In the genomic region with DNA sequence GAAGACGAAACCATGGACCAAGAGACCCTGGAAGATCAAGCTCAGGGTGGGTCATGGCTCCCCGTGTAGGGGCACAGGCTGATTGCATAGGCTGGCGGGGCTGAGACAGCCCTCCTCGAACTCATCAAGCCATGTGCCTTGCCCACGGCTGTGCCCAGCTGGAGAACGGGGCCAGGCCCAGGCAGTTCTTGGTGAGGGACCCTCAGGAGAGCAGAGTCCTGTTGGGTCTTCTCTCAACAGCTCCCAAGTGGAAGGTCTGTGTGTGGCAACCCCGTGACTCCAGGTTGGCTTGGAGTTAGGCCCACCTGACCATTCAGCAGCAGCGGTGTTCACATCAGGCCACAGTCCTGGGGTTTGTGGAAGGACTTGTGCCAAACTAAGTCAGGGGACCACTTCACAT, we compare ENCODE assay signal across 25 cellular contexts.
DNase-seq lines count a peak whose midpoint lies in the region; ATAC-seq and TF ChIP-seq lines count a peak whose summit lies in the region.
"Had no signal": no experiment of that assay in that cellular context is flagged by ENCODE, and none has a peak within 500 bp of the region (broad histone marks: within the 10 kb centered on the region; RNA-seq: fewer than 3 reads in every experiment).

No MANE protein-coding gene starts in this region.

- H3K27me3 ChIP-seq in H7 (ENCODE audit: control insufficient read depth, insufficient read depth, low read length): no peaks in the 10 kb centered on the region
- no peaks in the 10 kb centered on the region for H3K27me3 ChIP-seq in H9 (ENCODE audit: insufficient read depth, low read length)
- H3K27me3 ChIP-seq: BE2C, BLaER1 had no signal

- H3K9me3 ChIP-seq in H9 (ENCODE audit: control insufficient read depth, low read depth, low read length): no peaks in the 10 kb centered on the region
- H3K9me3 ChIP-seq: BE2C, BLaER1 had no signal

- peak; percentile 12 for DNase-seq in H7
- no peak for DNase-seq in H9
- no peak for DNase-seq in omental fat pad (ENCODE audit: low spot score)
- no peak for DNase-seq in stimulated activated CD4-positive, alpha-beta T cell treated with anti-CD3 and anti-CD28 coated beads, Interleukin-15, amount 100 ng/mL, for 24 hours
- DNase-seq in stimulated activated naive CD4-positive, alpha-beta T cell (lab: John Stamatoyannopoulos, UW): no peak
- DNase-seq: 8988T; ACHN; BE2C; C1 segment of cervical spinal cord; CD4-positive, alpha-beta memory T cell; CD4-positive, CD25-positive, alpha-beta regulatory T cell; CD8-positive, alpha-beta memory T cell; COR-L47; DMS 273 treated with DMSO at 0.1 percent for 48 hours; DMS153; DMS53; DMS79; DND-41; EL; GDM1 had no signal

- no peaks in the 10 kb centered on the region for H3K4me1 ChIP-seq in H9 (ENCODE audit: insufficient read depth, low read length)
- H3K4me1 ChIP-seq: BLaER1 had no signal

- no peaks in the 10 kb centered on the region for H3K36me3 ChIP-seq in H7 (replicated peaks; ENCODE audit: control insufficient read depth, insufficient read depth, low read length)
- H3K36me3 ChIP-seq: BE2C, BLaER1 had no signal

- H3K14ac ChIP-seq in H9 (ENCODE audit: insufficient read depth, low read length): 0 out of 2 replicates have a peak overlapping the region, but pooled peaks have one; percentile 33

- H2BK20ac ChIP-seq in H9 (ENCODE audit: low read depth, low read length, poor library complexity, severe bottlenecking): no peak overlapping the region

- no peak overlapping the region for H2BK5ac ChIP-seq in H9 (ENCODE audit: insufficient read length, low read length)

- H3K27ac ChIP-seq in H9 (ENCODE audit: insufficient read length, low read depth, low read length): no peak overlapping the region
- H3K27ac ChIP-seq: BLaER1 had no signal

- H2BK120ac ChIP-seq in H9 (ENCODE audit: low read depth, low read length, poor library complexity, severe bottlenecking): no peak overlapping the region

- no peak overlapping the region for H2BK15ac ChIP-seq in H9 (ENCODE audit: low read depth, low read length)

- no peak overlapping the region for H3K4me3 Mint-ChIP-seq in H9
- no peak overlapping the region for H3K4me3 Mint-ChIP-seq in stimulated activated memory B cell treated with anti-CD40 and anti-IgM and Interleukin-4, amounts not matched to agents 10 μg/mL and 1 μg/mL and 100 μg/mL, for 72 hours
- H3K4me3 Mint-ChIP-seq: CD14-positive monocyte; CD4-positive, alpha-beta memory T cell; CD4-positive, CD25-positive, alpha-beta regulatory T cell; CD8-positive, alpha-beta memory T cell had no signal

- TF ChIP-seq CTCF in H9 (conservative IDR thresholded peaks at IDR 0.05): no peak
- no peak for TF ChIP-seq CTCF in omental fat pad (IDR thresholded peaks at IDR 0.05)

- H3K27me3 Mint-ChIP-seq in H9 (ENCODE audit: low read depth): no peaks in the 10 kb centered on the region; the same call in 1 of the 2 replicates
- H3K27me3 Mint-ChIP-seq in stimulated activated memory B cell treated with anti-CD40 and anti-IgM and Interleukin-4, amounts not matched to agents 10 μg/mL and 1 μg/mL and 100 μg/mL, for 72 hours: peaks cover 15% of the 10 kb centered on the region
- H3K27me3 Mint-ChIP-seq: CD4-positive, CD25-positive, alpha-beta regulatory T cell had no signal

- H4K5ac ChIP-seq in H9 (ENCODE audit: insufficient read length, low read depth, low read length): no peak overlapping the region

- H3K23me2 ChIP-seq in H9 (ENCODE audit: insufficient read length, low read depth, low read length, poor library complexity, severe bottlenecking): no peaks in the 10 kb centered on the region

- no peak overlapping the region for H3K23ac ChIP-seq in H9 (ENCODE audit: insufficient read length, low read depth, low read length)

- no peaks in the 10 kb centered on the region for H3K79me1 ChIP-seq in H9 (ENCODE audit: insufficient read depth, low read depth, low read length, poor library complexity, severe bottlenecking)

- no peaks in the 10 kb centered on the region for H3K79me2 ChIP-seq in H9 (ENCODE audit: insufficient read depth, low read length)

- WGBS in H9 (ENCODE audit: extremely low coverage, insufficient read length, low lambda C conversion rate): no CpG with 5 or more reads among the region's 8 CpGs

- no peak overlapping the region for H4K91ac ChIP-seq in H9 (ENCODE audit: insufficient read length, low read depth, low read length)

- no peak overlapping the region for H3T11ph ChIP-seq in H9 (ENCODE audit: low read length)

- H3K36me3 Mint-ChIP-seq in H9 (ENCODE audit: insufficient read depth in 1 of 3, low read depth in 3 of 3): no peaks in the 10 kb centered on the region
- H3K36me3 Mint-ChIP-seq in stimulated activated memory B cell treated with anti-CD40 and anti-IgM and Interleukin-4, amounts not matched to agents 10 μg/mL and 1 μg/mL and 100 μg/mL, for 72 hours: no peaks in the 10 kb centered on the region
- H3K36me3 Mint-ChIP-seq: CD14-positive monocyte; CD4-positive, alpha-beta memory T cell; CD4-positive, CD25-positive, alpha-beta regulatory T cell had no signal

- no peak overlapping the region for H2AK5ac ChIP-seq in H9 (ENCODE audit: insufficient read length, low read length)

- H3K9me3 Mint-ChIP-seq in H9: no peaks in the 10 kb centered on the region
- no peaks in the 10 kb centered on the region for H3K9me3 Mint-ChIP-seq in stimulated activated memory B cell treated with anti-CD40 and anti-IgM and Interleukin-4, amounts not matched to agents 10 μg/mL and 1 μg/mL and 100 μg/mL, for 72 hours
- H3K9me3 Mint-ChIP-seq: CD4-positive, alpha-beta memory T cell; CD4-positive, CD25-positive, alpha-beta regulatory T cell; CD8-positive, alpha-beta memory T cell had no signal

- H3K4me3 ChIP-seq in H7 (ENCODE audit: insufficient read depth, low read depth, low read length): no peak overlapping the region
- H3K4me3 ChIP-seq: BLaER1, GM12878 had no signal

- ATAC-seq in omental fat pad (ENCODE audit: low FRiP score) (peak; percentile 33), HG03378 (IDR thresholded peaks at IDR 0.05; ENCODE audit: unreplicated experiment) (no peak)
- ATAC-seq in stimulated activated memory B cell treated with anti-CD40 and anti-IgM and Interleukin-4, amounts not matched to agents 10 μg/mL and 1 μg/mL and 100 μg/mL, for 72 hours: peak; percentile 31
- ATAC-seq: GM12878 had no signal

- H3K27ac Mint-ChIP-seq in H9: no peak overlapping the region
- H3K27ac Mint-ChIP-seq in stimulated activated memory B cell treated with anti-CD40 and anti-IgM and Interleukin-4, amounts not matched to agents 10 μg/mL and 1 μg/mL and 100 μg/mL, for 72 hours: no peak overlapping the region
- H3K27ac Mint-ChIP-seq: CD14-positive monocyte; CD4-positive, alpha-beta memory T cell had no signal

- H4K20me1 ChIP-seq in H9 (ENCODE audit: control insufficient read depth, insufficient read depth, insufficient read length): no peaks in the 10 kb centered on the region
- H4K20me1 ChIP-seq: BLaER1 had no signal

- H3K4me1 Mint-ChIP-seq in H9: no peaks in the 10 kb centered on the region
- peaks cover 4% of the 10 kb centered on the region for H3K4me1 Mint-ChIP-seq in stimulated activated memory B cell treated with anti-CD40 and anti-IgM and Interleukin-4, amounts not matched to agents 10 μg/mL and 1 μg/mL and 100 μg/mL, for 72 hours
- H3K4me1 Mint-ChIP-seq: CD4-positive, alpha-beta memory T cell; CD4-positive, CD25-positive, alpha-beta regulatory T cell; CD8-positive, alpha-beta memory T cell had no signal

- H3K4ac ChIP-seq in H9 (ENCODE audit: low read depth, low read length): no peak overlapping the region

- H2BK12ac ChIP-seq in H9 (ENCODE audit: insufficient read length, low read depth, low read length): no peak overlapping the region

- no peak overlapping the region for H3K4me2 ChIP-seq in H9 (ENCODE audit: insufficient read depth, insufficient read length, low read length)
- H3K4me2 ChIP-seq: BLaER1 had no signal

- H2AFZ ChIP-seq in H9 (ENCODE audit: low read length): no peak overlapping the region

- H4K8ac ChIP-seq in H9 (replicated peaks; ENCODE audit: insufficient read length, low read depth, low read length): no peak overlapping the region

- H3K18ac ChIP-seq in H9 (ENCODE audit: insufficient read length, low read depth, low read length): no peak overlapping the region

- H3K56ac ChIP-seq in H9 (ENCODE audit: insufficient read length, low read depth, low read length): no peak overlapping the region

- H3K9ac ChIP-seq in H9 (ENCODE audit: extremely low read depth, insufficient read length, low read length): no peak overlapping the region
- H3K9ac ChIP-seq: BLaER1 had no signal
